In the genomic region with DNA sequence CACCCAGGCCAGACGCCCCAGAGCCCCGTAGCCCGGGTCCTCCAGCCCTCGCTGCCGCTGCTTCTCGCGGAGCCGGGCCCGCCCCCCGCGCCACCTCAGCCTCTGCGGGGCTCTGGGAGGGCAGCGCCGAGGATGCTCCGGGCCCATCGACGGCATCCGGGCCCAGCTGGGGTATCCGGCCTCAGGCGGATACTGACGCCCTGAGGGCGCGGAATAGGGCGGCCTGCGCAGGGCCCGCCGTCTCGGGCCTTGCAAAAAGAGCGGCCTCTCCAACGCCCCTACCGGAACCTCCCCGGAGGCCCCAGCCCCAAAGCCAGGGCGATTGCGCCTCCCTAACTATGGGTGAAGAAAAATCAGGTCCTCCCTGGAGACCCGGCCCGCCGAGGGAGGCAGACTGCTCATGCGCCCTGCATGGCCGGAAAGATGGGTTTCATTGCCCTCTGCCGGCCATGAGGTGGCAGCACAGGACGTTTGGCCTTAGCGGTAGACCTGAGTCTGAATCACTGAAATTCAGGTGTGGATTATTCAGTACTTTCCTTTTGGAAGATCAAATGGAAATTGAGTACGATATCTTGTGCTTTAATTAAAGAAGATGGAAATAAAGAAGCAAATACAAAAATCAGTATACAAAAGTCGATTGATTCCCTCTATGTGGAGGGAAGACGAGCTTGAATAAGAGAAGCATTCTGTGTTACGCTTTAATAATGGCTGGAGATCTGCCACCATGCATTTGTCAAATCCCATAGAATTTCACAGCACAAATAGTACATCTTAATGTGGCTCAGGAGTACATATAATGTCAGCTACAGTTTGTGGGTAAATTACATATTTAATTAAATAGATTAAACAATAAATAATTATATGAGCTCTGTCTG, we compare ENCODE assay signal across 8 cellular contexts. TPM values are rescaled to one million over a fixed set of nuclear protein-coding genes. Genes with fewer than 3 reads are reported as not detected.
DNase-seq lines count a peak whose midpoint lies in the region; ATAC-seq and TF ChIP-seq lines count a peak whose summit lies in the region.
"Not testable (repeated sequence)": the region's sequence is repeated elsewhere in the genome, so short reads cannot be mapped to it uniquely, and the experiment has no call there.

No MANE protein-coding gene starts in this region.

- H3K79me2 ChIP-seq in DND-41 (ENCODE audit: insufficient read depth, low read length); OCI-LY3 (ENCODE audit: low read length): not testable (repeated sequence)

- not testable (repeated sequence) for TF ChIP-seq POLR2A in suprapubic skin (IDR thresholded peaks at IDR 0.05)

- TF ChIP-seq EP300 in suprapubic skin (IDR thresholded peaks at IDR 0.05), result not testable (repeated sequence)

- TF ChIP-seq CTCF in DND-41 (IDR thresholded peaks at IDR 0.05; ENCODE audit: borderline replicate concordance, extremely low read depth, low read length, poor library complexity, severe bottlenecking) (peak; percentile 78), OCI-LY3 (IDR thresholded peaks at IDR 0.05; ENCODE audit: low read depth, low read length) (peak; percentile 60), suprapubic skin (IDR thresholded peaks at IDR 0.05) (peak; percentile 60 to 80)

- H3K4me2 ChIP-seq in DND-41 (ENCODE audit: insufficient read depth, low read length), result peak overlapping the region; percentile 65
- peak overlapping the region; percentile 64 for H3K4me2 ChIP-seq in OCI-LY3 (ENCODE audit: low read length)

- H3K4me3 ChIP-seq in DND-41 (ENCODE audit: low read depth in 1 of 2, low read length in 2 of 2) (peak overlapping the region; percentile 12 to 58; a peak in 3 of 4 replicates), OCI-LY3 (ENCODE audit: low read length) (peak overlapping the region; percentile 76), iPS-20b (ENCODE audit: low read length) (peak overlapping the region; percentile 58; the same call in 1 of the 2 replicates), suprapubic skin (peak overlapping the region; percentile 57)

- not testable (repeated sequence) for H3K9me3 ChIP-seq in DND-41 (ENCODE audit: insufficient read depth, low read length, severe bottlenecking); KOPT-K1 (ENCODE audit: insufficient read depth, low read length, poor library complexity, severe bottlenecking); OCI-LY3 (ENCODE audit: insufficient read depth, low read length); iPS-20b (ENCODE audit: insufficient read depth, low read depth, low read length); suprapubic skin

- peak; percentile 100 for ATAC-seq in DND-41 (ENCODE audit: insufficient read depth, low read depth)

- not testable (repeated sequence) for H4K20me1 ChIP-seq in DND-41 (ENCODE audit: insufficient read depth, low read length); OCI-LY3 (ENCODE audit: insufficient read depth, low read length)

- peak overlapping the region; percentile 62 for H2AFZ ChIP-seq in DND-41 (ENCODE audit: low read depth, low read length)
- H2AFZ ChIP-seq in OCI-LY3 (ENCODE audit: low read depth, low read length), result peak overlapping the region; percentile 76; the same call in 1 of the 2 replicates

- not testable (repeated sequence) for H3K27ac ChIP-seq in DND-41 (ENCODE audit: low read length); OCI-LY3 (ENCODE audit: low read length); iPS-20b (ENCODE audit: low read length); suprapubic skin
- H3K27ac ChIP-seq in KOPT-K1 (ENCODE audit: low read depth, low read length, poor library complexity, severe bottlenecking), result peak overlapping the region; percentile 48
- peak overlapping the region; percentile 19 for H3K27ac ChIP-seq in cingulate gyrus (ENCODE audit: low read depth, low read length)

- DNase-seq in DND-41 (peak; percentile 87), pulmonary artery endothelial cell (ENCODE audit: low read depth, low spot score) (peak; percentile 11), suprapubic skin (ENCODE audit: low spot score in 2 of 2) (peak; percentile 89)
- peak; percentile 52 to 68 for DNase-seq in activated CD8-positive, alpha-beta memory T cell treated with anti-CD3 and anti-CD28 coated beads for 1 hour (ENCODE audit: extremely low read depth in 1 of 2, low read depth in 1 of 2)

- H3K36me3 ChIP-seq in DND-41 (ENCODE audit: insufficient read depth, low read length); KOPT-K1 (ENCODE audit: insufficient read depth, low read length); OCI-LY3 (replicated peaks; ENCODE audit: low read depth, low read length); iPS-20b (ENCODE audit: insufficient read depth, low read depth, low read length); suprapubic skin: not testable (repeated sequence)

- not testable (repeated sequence) for H3K27me3 ChIP-seq in DND-41 (ENCODE audit: insufficient read depth, low read length, poor library complexity); OCI-LY3 (ENCODE audit: low read depth, low read length); iPS-20b (ENCODE audit: insufficient read depth, low read length); suprapubic skin

- H3K4me1 ChIP-seq in DND-41 (ENCODE audit: insufficient read depth, low read length); OCI-LY3 (ENCODE audit: low read length); iPS-20b (ENCODE audit: insufficient read depth, low read length); suprapubic skin: not testable (repeated sequence)

- 6% methylated on average over 33 of the region's 46 CpGs for WGBS in suprapubic skin

- H3K9ac ChIP-seq in DND-41 (ENCODE audit: low read depth, low read length), result peak overlapping the region; percentile 57
- peak overlapping the region; percentile 80 for H3K9ac ChIP-seq in OCI-LY3 (ENCODE audit: low read length)
- not testable (repeated sequence) for H3K9ac ChIP-seq in iPS-20b (ENCODE audit: low read depth, low read length)

RNA-seq across cellular contexts. Expression of gene DEFB108B, which starts 19.3 kb away (rescaled TPM):
- total RNA-seq in pulmonary artery endothelial cell (not detected in 2 replicates), suprapubic skin (not detected)

Comparison
In these comparisons a context has a peak if more than half of its experiments do, and no peak if none do; other contexts are left out.
1. DNase-seq: peak in every context shown above with its lines; median percentile 89 in suprapubic skin; 87 in DND-41; 60 in activated CD8-positive, alpha-beta memory T cell treated with anti-CD3 and anti-CD28 coated beads for 1 hour; 11 in pulmonary artery endothelial cell.